Comparison of ENCODE assay signal across 23 cellular contexts in the genomic region with DNA sequence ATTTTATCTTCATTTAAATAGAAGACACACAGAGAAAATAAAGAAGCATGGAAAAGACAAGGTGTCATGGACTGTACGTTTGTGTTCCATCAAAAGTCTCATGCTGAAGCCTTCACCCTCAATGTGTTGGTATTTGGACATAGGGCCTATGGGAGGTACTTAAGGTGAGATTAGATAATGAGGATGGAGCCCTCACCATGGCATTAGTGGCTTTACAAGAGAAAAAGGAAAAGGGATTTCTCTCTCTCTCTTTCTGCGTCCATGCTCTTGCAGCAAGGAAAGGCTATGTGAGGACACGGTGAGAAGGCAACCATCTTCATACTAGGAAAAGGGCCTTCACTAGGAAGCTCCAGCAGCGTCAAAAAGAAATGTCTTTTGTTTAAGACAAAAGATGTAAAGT.
"Had no signal": no experiment of that assay in that cellular context is flagged by ENCODE, and none has a peak within 500 bp of the region (broad histone marks: within the 10 kb centered on the region; RNA-seq: fewer than 3 reads in every experiment).

No MANE protein-coding gene starts in this region.

- H3K9me3 Mint-ChIP-seq: activated naive CD8-positive, alpha-beta T cell treated with anti-CD3 and anti-CD28 coated beads, Interleukin-2, amount 10 ng/mL, durations not matched to agents 7 days and 5 days; mesothelial cell of epicardium had no signal

- H3K4me1 Mint-ChIP-seq: activated CD4-positive, alpha-beta memory T cell treated with anti-CD3 and anti-CD28 coated beads, Interleukin-2, amount 10 ng/mL, durations not matched to agents 7 days and 5 days; activated naive CD8-positive, alpha-beta T cell treated with anti-CD3 and anti-CD28 coated beads, Interleukin-2, amount 10 ng/mL, durations not matched to agents 7 days and 5 days; activated T-helper 17 cell treated with anti-CD3 and anti-CD28 coated beads, Interleukin-2, amount 50 U/mL, for 72 hours; stimulated activated naive B cell treated with anti-CD40 and anti-IgM and Interleukin-4, amounts not matched to agents 10 μg/mL and 1 μg/mL and 100 μg/mL, for 72 hours had no signal

- H3K36me3 Mint-ChIP-seq: activated naive CD8-positive, alpha-beta T cell treated with anti-CD3 and anti-CD28 coated beads, Interleukin-2, amount 10 ng/mL, durations not matched to agents 7 days and 5 days; mesothelial cell of epicardium; natural killer cell treated with Interleukin-12 subunit alpha and Interleukin-12 subunit beta and Interleukin-15 and Interleukin-18, amount 100 ng/mL, for 72 hours; stimulated activated naive B cell treated with anti-CD40 and anti-IgM and Interleukin-4, amounts not matched to agents 10 μg/mL and 1 μg/mL and 100 μg/mL, for 72 hours had no signal

- H3K9me3 ChIP-seq: body of pancreas, thoracic aorta, upper lobe of right lung had no signal

- H3K27me3 ChIP-seq: body of pancreas, dorsolateral prefrontal cortex, upper lobe of right lung had no signal

- H3K4me3 Mint-ChIP-seq: activated CD4-positive, alpha-beta memory T cell treated with anti-CD3 and anti-CD28 coated beads, Interleukin-2, amount 10 ng/mL, durations not matched to agents 7 days and 5 days; activated naive CD8-positive, alpha-beta T cell treated with anti-CD3 and anti-CD28 coated beads, Interleukin-2, amount 10 ng/mL, durations not matched to agents 7 days and 5 days; activated T-helper 17 cell treated with anti-CD3 and anti-CD28 coated beads, Interleukin-2, amount 50 U/mL, for 72 hours; mesothelial cell of epicardium; natural killer cell treated with Interleukin-12 subunit alpha and Interleukin-12 subunit beta and Interleukin-15 and Interleukin-18, amount 100 ng/mL, for 72 hours; stimulated activated naive B cell treated with anti-CD40 and anti-IgM and Interleukin-4, amounts not matched to agents 10 μg/mL and 1 μg/mL and 100 μg/mL, for 72 hours had no signal

- H3K27ac Mint-ChIP-seq: activated CD4-positive, alpha-beta memory T cell treated with anti-CD3 and anti-CD28 coated beads, Interleukin-2, amount 10 ng/mL, durations not matched to agents 7 days and 5 days; activated naive CD8-positive, alpha-beta T cell treated with anti-CD3 and anti-CD28 coated beads, Interleukin-2, amount 10 ng/mL, durations not matched to agents 7 days and 5 days; activated T-helper 17 cell treated with anti-CD3 and anti-CD28 coated beads, Interleukin-2, amount 50 U/mL, for 72 hours; mesothelial cell of epicardium; natural killer cell treated with Interleukin-12 subunit alpha and Interleukin-12 subunit beta and Interleukin-15 and Interleukin-18, amount 100 ng/mL, for 72 hours; stimulated activated naive B cell treated with anti-CD40 and anti-IgM and Interleukin-4, amounts not matched to agents 10 μg/mL and 1 μg/mL and 100 μg/mL, for 72 hours had no signal

- ATAC-seq: activated T-helper 17 cell treated with anti-CD3 and anti-CD28 coated beads, Interleukin-2, amount 50 U/mL, for 72 hours; body of pancreas; left colon; natural killer cell treated with Interleukin-12 subunit alpha and Interleukin-12 subunit beta and Interleukin-15 and Interleukin-18, amount 100 ng/mL, for 72 hours; stimulated activated naive B cell treated with anti-CD40 and anti-IgM and Interleukin-4, amounts not matched to agents 10 μg/mL and 1 μg/mL and 100 μg/mL, for 72 hours; upper lobe of right lung had no signal

- H3K27ac ChIP-seq: body of pancreas, dorsolateral prefrontal cortex, thoracic aorta, upper lobe of right lung had no signal

- H3K4me1 ChIP-seq: body of pancreas, upper lobe of right lung had no signal

- H3K36me3 ChIP-seq: thoracic aorta, upper lobe of right lung had no signal

- H3K4me3 ChIP-seq: body of pancreas, dorsolateral prefrontal cortex, lung, thoracic aorta, upper lobe of right lung had no signal

- H3K27me3 Mint-ChIP-seq: activated CD4-positive, alpha-beta memory T cell treated with anti-CD3 and anti-CD28 coated beads, Interleukin-2, amount 10 ng/mL, durations not matched to agents 7 days and 5 days; activated naive CD8-positive, alpha-beta T cell treated with anti-CD3 and anti-CD28 coated beads, Interleukin-2, amount 10 ng/mL, durations not matched to agents 7 days and 5 days; activated T-helper 17 cell treated with anti-CD3 and anti-CD28 coated beads, Interleukin-2, amount 50 U/mL, for 72 hours; natural killer cell treated with Interleukin-12 subunit alpha and Interleukin-12 subunit beta and Interleukin-15 and Interleukin-18, amount 100 ng/mL, for 72 hours; stimulated activated naive B cell treated with anti-CD40 and anti-IgM and Interleukin-4, amounts not matched to agents 10 μg/mL and 1 μg/mL and 100 μg/mL, for 72 hours had no signal

- DNase-seq: activated CD4-positive, alpha-beta memory T cell treated with anti-CD3 and anti-CD28 coated beads, Interleukin-2, amount 10 ng/mL, durations not matched to agents 7 days and 5 days; activated CD4-positive, alpha-beta T cell treated with anti-CD3 and anti-CD28 coated beads for 48 hours; activated CD4-positive, CD25-positive, alpha-beta regulatory T cell; activated naive CD4-positive, alpha-beta T cell; activated naive CD8-positive, alpha-beta T cell treated with anti-CD3 and anti-CD28 coated beads, Interleukin-2, amount 10 ng/mL, durations not matched to agents 7 days and 5 days; activated T-cell treated with anti-CD3 and anti-CD28 coated beads, Interleukin-2, amount 50 U/mL, for 1 hour; amygdala; body of pancreas; caudate nucleus; dorsolateral prefrontal cortex; erythroblast; head of caudate nucleus; islet precursor cell; left colon; nucleus accumbens; retina; stimulated activated naive B cell treated with anti-CD40 and anti-IgM and Interleukin-4, amounts not matched to agents 10 μg/mL and 1 μg/mL and 100 μg/mL, for 72 hours; upper lobe of right lung had no signal
